In genomic region chr2:132252894-132253264, GRCh38 we compare ENCODE assay signal across 20 cellular contexts.
DNase-seq lines count a peak whose midpoint lies in the region; ATAC-seq, FAIRE-seq and TF ChIP-seq lines count a peak whose summit lies in the region.
"Had no signal": no experiment of that assay in that cellular context is flagged by ENCODE, and none has a peak within 500 bp of the region (broad histone marks: within the 10 kb centered on the region; RNA-seq: fewer than 3 reads in every experiment).

No MANE protein-coding gene starts in this region.

- H3K9me3 ChIP-seq in neuronal stem cell (replicated peaks in 1 of 2; ENCODE audit: control insufficient read depth in 2 of 2, insufficient read depth in 1 of 2, low read depth in 1 of 2, low read length in 2 of 2): no peaks in the 10 kb centered on the region
- H3K9me3 ChIP-seq: BE2C had no signal

- no peak overlapping the region for H2BK5ac ChIP-seq in neuronal stem cell (ENCODE audit: low read length)

- peak overlapping the region; percentile 63 for H2AK5ac ChIP-seq in neuronal stem cell (ENCODE audit: low read depth, low read length)

- H3K4me3 ChIP-seq in H7 (ENCODE audit: insufficient read depth, low read depth, low read length) (no peak overlapping the region), neuronal stem cell (ENCODE audit: low read length in 2 of 2) (no peak overlapping the region)

- H3K23ac ChIP-seq in neuronal stem cell (ENCODE audit: low read depth, low read length, poor library complexity): no peak overlapping the region

- no peak for FAIRE-seq in urothelium cell line (lab: Jason Lieb, UNC)
- FAIRE-seq: A204.1, D721Med, G401.6, GM19239 had no signal

- H4K91ac ChIP-seq in neuronal stem cell (ENCODE audit: low read depth, low read length, poor library complexity): no peak overlapping the region

- H2BK12ac ChIP-seq in neuronal stem cell (ENCODE audit: low read length): no peak overlapping the region

- ATAC-seq in GM18505 (IDR thresholded peaks at IDR 0.05; ENCODE audit: unreplicated experiment) (no peak), GM21737 (IDR thresholded peaks at IDR 0.05; ENCODE audit: unreplicated experiment) (no peak)
- ATAC-seq: HCT116 had no signal

- H3K27me3 ChIP-seq in H7 (ENCODE audit: control insufficient read depth, insufficient read depth, low read length) (no peaks in the 10 kb centered on the region), neuronal stem cell (ENCODE audit: control insufficient read depth in 3 of 3, insufficient read depth in 3 of 3, low read depth in 1 of 3, low read length in 3 of 3) (no peaks in the 10 kb centered on the region)
- H3K27me3 ChIP-seq: BE2C had no signal

- no peak overlapping the region for H3K27ac ChIP-seq in neuronal stem cell (replicated peaks; ENCODE audit: low read length)
- H3K27ac ChIP-seq: C4-2B had no signal

- DNase-seq in GM03348 (ENCODE audit: low spot score) (peak; percentile 1), H7 (peak; percentile 16), neuronal stem cell (ENCODE audit: low spot score) (no peak), urothelium cell line (ENCODE audit: low spot score) (peak; percentile 0), NCI-H2196 treated with DMSO at 0.1 percent for 48 hours (lab: John Stamatoyannopoulos, UW; ENCODE audit: unreplicated experiment) (no peak)
- DNase-seq: BE2C; CD4-positive, alpha-beta memory T cell; DMS153; DMS79 treated with DMSO at 0.1 percent for 48 hours; EL; IMR-90; KG1 had no signal

- H3K36me3 ChIP-seq in H7 (replicated peaks; ENCODE audit: control insufficient read depth, insufficient read depth, low read length) (no peaks in the 10 kb centered on the region), neuronal stem cell (replicated peaks in 1 of 2; ENCODE audit: control insufficient read depth in 2 of 2, insufficient read depth in 2 of 2, low read length in 2 of 2) (no peaks in the 10 kb centered on the region)
- H3K36me3 ChIP-seq: BE2C had no signal

- H3K9ac ChIP-seq in neuronal stem cell (ENCODE audit: low read depth, low read length, poor library complexity): no peak overlapping the region

- H4K8ac ChIP-seq in neuronal stem cell (ENCODE audit: low read depth, low read length): no peak overlapping the region

- no peaks in the 10 kb centered on the region for H3K4me1 ChIP-seq in neuronal stem cell (ENCODE audit: control insufficient read depth in 2 of 2, insufficient read depth in 1 of 2, low read depth in 1 of 2, low read length in 2 of 2)
- H3K4me1 ChIP-seq: BE2C had no signal

- no peak overlapping the region for H3K4ac ChIP-seq in neuronal stem cell (ENCODE audit: low read length)

- H3K14ac ChIP-seq in neuronal stem cell (ENCODE audit: low read length): peak overlapping the region; percentile 8

- no peak overlapping the region for H2AFZ ChIP-seq in neuronal stem cell (ENCODE audit: low read length)

- H3K18ac ChIP-seq in neuronal stem cell (ENCODE audit: low read length): no peak overlapping the region

- no peak for TF ChIP-seq POLR2A in GM18505 (IDR thresholded peaks at IDR 0.05; ENCODE audit: borderline replicate concordance, extremely low read depth, insufficient read depth, insufficient read length)

- no peak overlapping the region for H2BK120ac ChIP-seq in neuronal stem cell (ENCODE audit: low read depth, low read length)

- no CpG with 5 or more reads among the region's 17 CpGs for WGBS in neuronal stem cell (ENCODE audit: extremely low coverage in 2 of 2, insufficient read length in 2 of 2, insufficient replicate concordance in 1 of 2), 2 donors

- H3K79me1 ChIP-seq in neuronal stem cell (ENCODE audit: low read depth, low read length): no peaks in the 10 kb centered on the region

- H2BK15ac ChIP-seq in neuronal stem cell (ENCODE audit: low read length): no peak overlapping the region

- no peak overlapping the region for H3K4me2 ChIP-seq in neuronal stem cell (ENCODE audit: insufficient read depth, low read length, poor library complexity, severe bottlenecking)

Comparison
In these comparisons a context has a peak if more than half of its experiments do, and no peak if none do; other contexts are left out.
1. DNase-seq: peak in GM03348 (single experiment), H7 (single experiment) and urothelium cell line (single experiment); none in neuronal stem cell (single experiment) and NCI-H2196 treated with DMSO at 0.1 percent for 48 hours (single experiment).